Comparison of ENCODE assay signal across 10 cellular contexts in genomic region chr1:25727819-25728286, GRCh38.
A peak's percentile ranks its signal among the peaks of the same experiment; 100 is the strongest.
DNase-seq lines count a peak whose midpoint lies in the region; ATAC-seq and TF ChIP-seq lines count a peak whose summit lies in the region.
"Had no signal": no experiment of that assay in that cellular context is flagged by ENCODE, and none has a peak within 500 bp of the region (broad histone marks: within the 10 kb centered on the region; RNA-seq: fewer than 3 reads in every experiment).

No MANE protein-coding gene starts in this region.

- no peak overlapping the region; the same call in 1 of the 2 replicates for H3K18ac ChIP-seq in IMR-90 (ENCODE audit: low read depth, low read length)

- H3K36me3 ChIP-seq in IMR-90 (ENCODE audit: control insufficient read depth, insufficient read depth, low read length) (peaks cover 2% of the 10 kb centered on the region; the same call in 1 of the 2 replicates), spleen (no peaks in the 10 kb centered on the region)

- TF ChIP-seq RAD21 in IMR-90 (IDR thresholded peaks at IDR 0.05; ENCODE audit: low read length): no peak

- H3K4me1 ChIP-seq in IMR-90 (ENCODE audit: control insufficient read depth, insufficient read depth, low read length): peaks cover 14% of the 10 kb centered on the region
- peaks cover 16 to 44% (median 32%) of the 10 kb centered on the region in 6 donors for H3K4me1 ChIP-seq in spleen

- no peak overlapping the region for H3K4me3 ChIP-seq in IMR-90 (ENCODE audit: insufficient read depth, low read depth, low read length)
- H3K4me3 ChIP-seq in spleen: no peak overlapping the region

- dilution Hi-C loops in IMR-90 (cut with HindIII; ENCODE audit: low sequenced_read_pairs, unreplicated experiment): no loop called here

- no peak overlapping the region for H3K14ac ChIP-seq in IMR-90 (replicated peaks; ENCODE audit: low read depth, low read length)

- H3K27me3 ChIP-seq in IMR-90 (ENCODE audit: control insufficient read depth, insufficient read depth, low read length) (no peaks in the 10 kb centered on the region), spleen (replicated peaks in 1 of 7) (no peaks in the 10 kb centered on the region)

- no peaks in the 10 kb centered on the region for H3K36me3 Mint-ChIP-seq in brain
- H3K36me3 Mint-ChIP-seq in activated T-helper 2 cell treated with anti-CD3 and anti-CD28 coated beads, Interferon-gamma antibody, Interleukin-2, Interleukin-4, amounts not matched to agents 10 μg/mL and 5 μg/mL and 100 μg/mL, durations not matched to agents 14 hours and 24 hours and 36 hours (ENCODE audit: low read depth): no peaks in the 10 kb centered on the region

- peak overlapping the region; percentile 57 to 93 (median 85) for H3K27ac Mint-ChIP-seq in brain
- no peak overlapping the region for H3K27ac Mint-ChIP-seq in activated T-helper 2 cell treated with anti-CD3 and anti-CD28 coated beads, Interferon-gamma antibody, Interleukin-2, Interleukin-4, amounts not matched to agents 10 μg/mL and 5 μg/mL and 100 μg/mL, durations not matched to agents 14 hours and 24 hours and 36 hours

- no peak overlapping the region for H2BK20ac ChIP-seq in IMR-90 (ENCODE audit: low read depth, low read length)

- H4K5ac ChIP-seq in IMR-90 (ENCODE audit: low read depth, low read length): peak overlapping the region; percentile 24; the same call in 1 of the 2 replicates

- in situ Hi-C loops in IMR-90 (cut with MboI; ENCODE audit: low sequenced_read_pairs): no loop called here

- H3K4me3 Mint-ChIP-seq in brain: peak overlapping the region in 4 of 5 experiments; percentile 14 to 54 (median 18)
- H3K4me3 Mint-ChIP-seq in activated T-helper 2 cell treated with anti-CD3 and anti-CD28 coated beads, Interferon-gamma antibody, Interleukin-2, Interleukin-4, amounts not matched to agents 10 μg/mL and 5 μg/mL and 100 μg/mL, durations not matched to agents 14 hours and 24 hours and 36 hours (ENCODE audit: low read depth): no peak overlapping the region

- WGBS in IMR-90 (ENCODE audit: extremely low coverage in 2 of 2, insufficient read length in 1 of 2), 2 experiments: 39% methylated on average over 8 of the region's 10 CpGs; no CpG with 5 or more reads in 1 of the 2 experiments
- 54 to 76% (median 59%) methylated on average over 9 to 10 of the region's 10 CpGs for WGBS in spleen, 5 donors

- H3K56ac ChIP-seq in IMR-90 (ENCODE audit: extremely low read depth, insufficient read depth, low read length): no peak overlapping the region

- peak overlapping the region; percentile 34; the same call in 1 of the 2 replicates for H3K23ac ChIP-seq in IMR-90 (ENCODE audit: low read depth, low read length)

- 0 out of 2 replicates have a peak, but pooled peaks cover 14% of the 10 kb centered on the region for H3K9me1 ChIP-seq in IMR-90 (ENCODE audit: insufficient read depth, low read length)

- H4K20me1 ChIP-seq in IMR-90 (ENCODE audit: insufficient read depth, low read length): peaks cover 6% of the 10 kb centered on the region; the same call in 1 of the 2 replicates

- TF ChIP-seq POLR2A in IMR-90 (IDR thresholded peaks at IDR 0.05; ENCODE audit: low read depth, low read length) (no peak), spleen (IDR thresholded peaks at IDR 0.05) (no peak)

- ATAC-seq in IMR-90 (ENCODE audit: low read depth): peak; percentile 57
- peak; percentile 87 for ATAC-seq in left colon

- H2BK5ac ChIP-seq in IMR-90 (ENCODE audit: low read depth, low read length, poor library complexity, severe bottlenecking): no peak overlapping the region

- H3K9me3 ChIP-seq in IMR-90 (ENCODE audit: control insufficient read depth, insufficient read depth, low read length): no peaks in the 10 kb centered on the region
- H3K9me3 ChIP-seq in spleen: no peaks in the 10 kb centered on the region

- H3K9me3 Mint-ChIP-seq in brain: peaks cover 0 to 2% (median 0%) of the 10 kb centered on the region in 5 experiments
- H3K9me3 Mint-ChIP-seq in activated T-helper 2 cell treated with anti-CD3 and anti-CD28 coated beads, Interferon-gamma antibody, Interleukin-2, Interleukin-4, amounts not matched to agents 10 μg/mL and 5 μg/mL and 100 μg/mL, durations not matched to agents 14 hours and 24 hours and 36 hours: no peaks in the 10 kb centered on the region

- intact Hi-C loops in IMR-90 (cut with micrococcal nuclease): no loop called here
- intact Hi-C loops in left colon (cut with DNase I, micrococcal nuclease): no loop called here
- intact Hi-C loops in spleen (cut with DNase I; ENCODE audit: low total_unique reads): no loop called here
- intact Hi-C loops in activated T-helper 2 cell treated with anti-CD3 and anti-CD28 coated beads, Interferon-gamma antibody, Interleukin-2, Interleukin-4, amounts not matched to agents 10 μg/mL and 5 μg/mL and 100 μg/mL, durations not matched to agents 14 hours and 24 hours and 36 hours (cut with micrococcal nuclease): no loop called here

- DNase-seq in IMR-90 (peak; percentile 28), left colon (peak; percentile 63 to 69), spleen (no peak), NOMO-1 treated with DMSO at 0.1 percent for 48 hours (lab: John Stamatoyannopoulos, UW; ENCODE audit: unreplicated experiment) (no peak), NCI-H1694 treated with DMSO at 0.1 percent for 48 hours (lab: John Stamatoyannopoulos, UW) (no peak)
- no peak for DNase-seq in activated CD4-positive, CD25-positive, alpha-beta regulatory T cell treated with anti-CD3 and anti-CD28 coated beads, Interleukin-2, amount 50 U/mL, for 72 hours
- DNase-seq in activated T-helper 2 cell treated with anti-CD3 and anti-CD28 coated beads, Interferon-gamma antibody, Interleukin-2, Interleukin-4, amounts not matched to agents 10 μg/mL and 5 μg/mL and 100 μg/mL, durations not matched to agents 14 hours and 24 hours and 36 hours (ENCODE audit: low spot score): no peak
- DNase-seq: NCI-H524 treated with DMSO at 0.1 percent for 48 hours; stimulated activated CD4-positive, alpha-beta T cell treated with anti-CD3 and anti-CD28 coated beads, Interleukin-4, amount 100 ng/mL, for 24 hours had no signal

- H2AK9ac ChIP-seq in IMR-90 (replicated peaks; ENCODE audit: low read depth, low read length, poor library complexity): no peak overlapping the region

- peak overlapping the region in 1 of 2 experiments; percentile 13; a peak in 1 of 4 replicates for H4K8ac ChIP-seq in IMR-90 (ENCODE audit: low read depth in 2 of 2, low read length in 2 of 2)

- CTCF ChIA-PET in IMR-90 (lab: Yijun Ruan, JAX): interaction anchor here (0.6 kb wide), 2 partner anchors 103 to 1002 kb away, joined by 3 read pairs; no protein-coding TSS in a partner anchor

- no peak overlapping the region for H2BK120ac ChIP-seq in IMR-90 (ENCODE audit: low read depth, low read length)

- no peaks in the 10 kb centered on the region; a peak in 1 of 4 replicates for H3K79me1 ChIP-seq in IMR-90 (ENCODE audit: low read depth in 1 of 2, low read length in 2 of 2)

- H3K27ac ChIP-seq in IMR-90 (ENCODE audit: insufficient read depth, low read length) (peak overlapping the region; percentile 4; the same call in 1 of the 2 replicates), spleen (peak overlapping the region in 6 of 8 donors; percentile 30 to 50 (median 36))

- TF ChIP-seq CTCF in IMR-90 (conservative IDR thresholded peaks at IDR 0.05; ENCODE audit: low read depth, low read length): no peak
- TF ChIP-seq CTCF in brain (conservative IDR thresholded peaks at IDR 0.05): no peak
- no peak for TF ChIP-seq CTCF in spleen (IDR thresholded peaks at IDR 0.05 in 8 of 11, conservative IDR thresholded peaks at IDR 0.05 in 3 of 11)

- no peak overlapping the region for H3K9ac ChIP-seq in IMR-90 (ENCODE audit: low read depth, low read length)

- no peak overlapping the region for H2BK15ac ChIP-seq in IMR-90 (ENCODE audit: low read depth, low read length)

- H2AFZ ChIP-seq in IMR-90 (replicated peaks; ENCODE audit: low read length, poor library complexity): no peak overlapping the region

- H3K4me2 ChIP-seq in IMR-90 (ENCODE audit: low read depth, low read length): no peak overlapping the region

- no peak overlapping the region; the same call in 1 of the 2 replicates for H3K4ac ChIP-seq in IMR-90 (ENCODE audit: low read depth, low read length)

- H3K4me1 Mint-ChIP-seq in brain: peaks cover 84% of the 10 kb centered on the region
- H3K4me1 Mint-ChIP-seq in activated T-helper 2 cell treated with anti-CD3 and anti-CD28 coated beads, Interferon-gamma antibody, Interleukin-2, Interleukin-4, amounts not matched to agents 10 μg/mL and 5 μg/mL and 100 μg/mL, durations not matched to agents 14 hours and 24 hours and 36 hours (ENCODE audit: low read depth): peaks cover 7% of the 10 kb centered on the region

- POLR2A ChIA-PET in IMR-90 (lab: Charles Lee; ENCODE audit: unreplicated experiment): no interaction called here

- H3K27me3 Mint-ChIP-seq in brain: peaks cover under 1% of the 10 kb centered on the region
- peaks cover 60% of the 10 kb centered on the region for H3K27me3 Mint-ChIP-seq in activated T-helper 2 cell treated with anti-CD3 and anti-CD28 coated beads, Interferon-gamma antibody, Interleukin-2, Interleukin-4, amounts not matched to agents 10 μg/mL and 5 μg/mL and 100 μg/mL, durations not matched to agents 14 hours and 24 hours and 36 hours (ENCODE audit: low read depth)

- H2AK5ac ChIP-seq in IMR-90 (ENCODE audit: low read depth, low read length): 0 out of 2 replicates have a peak overlapping the region, but pooled peaks have one; percentile 23

- H4K91ac ChIP-seq in IMR-90 (ENCODE audit: insufficient read depth, low read depth, low read length): no peak overlapping the region

- no TSS peak for BruUV-seq in IMR-90 (replicated peaks; lab: Mats Ljungman, UMichigan)

TF ChIP-seq in IMR-90, 13 proteins besides CTCF, POLR2A, EP300 and RAD21:
- TF ChIP-seq CHD1 (IDR thresholded peaks at IDR 0.05; ENCODE audit: low read depth, low read length): no peak
- no peak for TF ChIP-seq FOS (IDR thresholded peaks at IDR 0.05; ENCODE audit: low read depth, low read length)
- no peak for TF ChIP-seq ELK1 (IDR thresholded peaks at IDR 0.05; ENCODE audit: borderline replicate concordance, low read depth, low read length)
- TF ChIP-seq SMC3 (IDR thresholded peaks at IDR 0.05; ENCODE audit: low read depth, low read length): no peak
- TF ChIP-seq BHLHE40 (IDR thresholded peaks at IDR 0.05; ENCODE audit: low read depth, low read length): no peak

Comparison
In these comparisons a context has a peak if more than half of its experiments do, and no peak if none do; other contexts are left out.
1. DNase-seq: peak in IMR-90 (single experiment) and left colon (2 of 2); none in spleen (single experiment), activated CD4-positive, CD25-positive, alpha-beta regulatory T cell treated with anti-CD3 and anti-CD28 coated beads, Interleukin-2, amount 50 U/mL, for 72 hours (single experiment), activated T-helper 2 cell treated with anti-CD3 and anti-CD28 coated beads, Interferon-gamma antibody, Interleukin-2, Interleukin-4, amounts not matched to agents 10 μg/mL and 5 μg/mL and 100 μg/mL, durations not matched to agents 14 hours and 24 hours and 36 hours (single experiment), NOMO-1 treated with DMSO at 0.1 percent for 48 hours (single experiment) and NCI-H1694 treated with DMSO at 0.1 percent for 48 hours (single experiment).